8 cellular contexts compared by ENCODE assay signal in genomic region chr13:27425918-27426630, GRCh38. TPM values are rescaled to one million over a fixed set of nuclear protein-coding genes. Genes with fewer than 3 reads are reported as not detected.
DNase-seq lines count a peak whose midpoint lies in the region; ATAC-seq and TF ChIP-seq lines count a peak whose summit lies in the region.

No MANE protein-coding gene starts in this region.

- no peaks in the 10 kb centered on the region for H3K9me3 Mint-ChIP-seq in memory B cell

- DNase-seq in AG04450 (ENCODE audit: low read depth, low spot score), result no peak
- peak; percentile 85 to 91 for DNase-seq in NCI-H526 (lab: John Stamatoyannopoulos, UW)
- peak; percentile 74 to 78 for DNase-seq in activated CD4-positive, alpha-beta T cell treated with anti-CD3 and anti-CD28 coated beads, Interleukin-2, amount 50 U/mL, for 48 hours
- peak; percentile 54 for DNase-seq in effector CD8-positive, alpha-beta T cell (lab: John Stamatoyannopoulos, UW)
- peak; percentile 53 to 65 for DNase-seq in memory B cell (ENCODE audit: low spot score in 2 of 2)
- peak; percentile 57 to 63 for DNase-seq in stimulated activated CD8-positive, alpha-beta memory T cell treated with anti-CD3 and anti-CD28 coated beads, Interleukin-15, amount 100 ng/mL, for 4 hours (ENCODE audit: low read depth in 2 of 2)

- H3K4me3 ChIP-seq in AG04450 (ENCODE audit: low read depth, low read length), result peak overlapping the region; percentile 85

- H3K36me3 Mint-ChIP-seq in memory B cell, result peaks cover 17% of the 10 kb centered on the region

- no peaks in the 10 kb centered on the region for H3K27me3 ChIP-seq in AG04450 (ENCODE audit: control insufficient read depth, insufficient read depth, low read length)

- H3K27ac Mint-ChIP-seq in memory B cell, result peak overlapping the region; percentile 88

- H3K27ac ChIP-seq in AG04450 (ENCODE audit: low read depth, low read length), result peak overlapping the region; percentile 39

- POLR2A ChIA-PET in AG04450 (lab: Yijun Ruan, JAX), result no interaction called here

- no peaks in the 10 kb centered on the region for H3K27me3 Mint-ChIP-seq in memory B cell

- H3K4me3 Mint-ChIP-seq in memory B cell, result peak overlapping the region; percentile 87

- H3K9me3 ChIP-seq in AG04450 (ENCODE audit: control insufficient read depth, insufficient read depth, low read length), result no peaks in the 10 kb centered on the region

- CTCF ChIA-PET in AG04450 (lab: Charles Lee), result interaction anchor here (0.5 to 5.1 kb wide), 11 partner anchors 25 to 496 kb away, joined by 3 to 23 read pairs (median 4); no protein-coding TSS in a partner anchor

- peaks cover 30% of the 10 kb centered on the region for H3K4me1 Mint-ChIP-seq in memory B cell

- ATAC-seq in GM18867 (IDR thresholded peaks at IDR 0.05; ENCODE audit: unreplicated experiment) (peak; percentile 72), HG03135 (IDR thresholded peaks at IDR 0.05; ENCODE audit: unreplicated experiment) (peak; percentile 56), memory B cell (ENCODE audit: low read depth) (peak; percentile 75)

- TF ChIP-seq CTCF in AG04450 (IDR thresholded peaks at IDR 0.05; ENCODE audit: low read depth, low read length), result peak; percentile 46

RNA-seq across cellular contexts. Expression of gene GTF3A, which starts 1.7 kb away (rescaled TPM):
- 89.0 and 104 TPM in 2 replicates for polyA plus RNA-seq in AG04450 (2011; rRNA removed)
- polyA minus RNA-seq in AG04450 (2011; rRNA and poly(A)+ RNA removed), result 30.9 and 39.1 TPM in 2 replicates

RNA-seq across cellular contexts. Expression of gene MTIF3, which starts 24.3 kb away (rescaled TPM):
- 52.1 and 72.5 TPM in 2 replicates for polyA plus RNA-seq in AG04450 (2011; rRNA removed)
- 13.9 and 18.4 TPM in 2 replicates for polyA minus RNA-seq in AG04450 (2011; rRNA and poly(A)+ RNA removed)
